In genomic region chr11:125414121-125414520, GRCh38 we compare ENCODE assay signal across 27 cellular contexts.
"Had no signal": no experiment of that assay in that cellular context is flagged by ENCODE, and none has a peak within 500 bp of the region (broad histone marks: within the 10 kb centered on the region; RNA-seq: fewer than 3 reads in every experiment).

No MANE protein-coding gene starts in this region.

- DNase-seq: hippocampal formation; left colon; left lung; lower lobe of right lung; mammary epithelial cell; mesenchymal stem cell; naive thymus-derived CD8-positive, alpha-beta T cell; occipital lobe; retina; right cardiac atrium; stimulated activated CD4-positive, alpha-beta T cell treated with anti-CD3 and anti-CD28 coated beads, Interleukin-2, amount 100 ng/mL, for 48 hours; stimulated activated CD4-positive, alpha-beta T cell treated with anti-CD3 and anti-CD28 coated beads, Interleukin-4, amount 100 ng/mL, for 4 hours; stimulated activated CD8-positive, alpha-beta memory T cell treated with anti-CD3 and anti-CD28 coated beads, Interleukin-4, amount 100 ng/mL, for 48 hours; stimulated activated naive B cell treated with anti-CD40 and anti-IgM and Interleukin-4, amounts not matched to agents 10 μg/mL and 1 μg/mL and 100 μg/mL, for 72 hours; stimulated activated naive CD8-positive, alpha-beta T cell treated with anti-CD3 and anti-CD28 coated beads, Interleukin-15, Interleukin-2, amounts not matched to agents 100 U/mL and 50 U/mL, for 24 hours; stomach; testis; thyroid gland; transverse colon; upper lobe of left lung had no signal

- H3K4me3 Mint-ChIP-seq: naive thymus-derived CD8-positive, alpha-beta T cell; nephron; neural progenitor cell; stimulated activated naive B cell treated with anti-CD40 and anti-IgM and Interleukin-4, amounts not matched to agents 10 μg/mL and 1 μg/mL and 100 μg/mL, for 72 hours had no signal

- H3K9me3 Mint-ChIP-seq: naive thymus-derived CD8-positive, alpha-beta T cell; nephron; neural progenitor cell; stimulated activated naive B cell treated with anti-CD40 and anti-IgM and Interleukin-4, amounts not matched to agents 10 μg/mL and 1 μg/mL and 100 μg/mL, for 72 hours had no signal

- ATAC-seq: left colon; left lung; lower lobe of right lung; naive thymus-derived CD8-positive, alpha-beta T cell; right cardiac atrium; sciatic nerve; stimulated activated naive B cell treated with anti-CD40 and anti-IgM and Interleukin-4, amounts not matched to agents 10 μg/mL and 1 μg/mL and 100 μg/mL, for 72 hours; stimulated activated naive CD8-positive, alpha-beta T cell treated with anti-CD3 and anti-CD28 coated beads, Interleukin-15, Interleukin-2, amounts not matched to agents 100 U/mL and 50 U/mL, for 24 hours had no signal

- H3K36me3 ChIP-seq: left lung, lower lobe of right lung, neural progenitor cell, neutrophil, prostate gland, transverse colon, upper lobe of left lung had no signal

- H3K27me3 ChIP-seq: neural progenitor cell, stomach, testis, thyroid gland, transverse colon had no signal

- H3K9me3 ChIP-seq: left lung, lower lobe of right lung, neutrophil, prostate gland, stomach, testis, thyroid gland, transverse colon, upper lobe of left lung had no signal

- H3K27ac ChIP-seq: left lung, lower lobe of right lung, neural progenitor cell, neutrophil, parathyroid adenoma, prostate gland, skin epidermis, stomach, testis, thyroid gland, transverse colon, upper lobe of left lung had no signal

- H3K36me3 Mint-ChIP-seq: naive thymus-derived CD8-positive, alpha-beta T cell; stimulated activated naive B cell treated with anti-CD40 and anti-IgM and Interleukin-4, amounts not matched to agents 10 μg/mL and 1 μg/mL and 100 μg/mL, for 72 hours had no signal

- H3K4me3 ChIP-seq: left lung, lower lobe of right lung, neural progenitor cell, prostate gland, skin epidermis, stomach, testis, thyroid gland, transverse colon, upper lobe of left lung had no signal

- H3K4me1 ChIP-seq: left lung, lower lobe of right lung, parathyroid adenoma, prostate gland, stomach, thyroid gland, transverse colon, upper lobe of left lung had no signal

- H3K4me1 Mint-ChIP-seq: stimulated activated naive B cell treated with anti-CD40 and anti-IgM and Interleukin-4, amounts not matched to agents 10 μg/mL and 1 μg/mL and 100 μg/mL, for 72 hours had no signal

- H3K27ac Mint-ChIP-seq: naive thymus-derived CD8-positive, alpha-beta T cell; nephron; neural progenitor cell; stimulated activated naive B cell treated with anti-CD40 and anti-IgM and Interleukin-4, amounts not matched to agents 10 μg/mL and 1 μg/mL and 100 μg/mL, for 72 hours had no signal
